In the genomic region with DNA sequence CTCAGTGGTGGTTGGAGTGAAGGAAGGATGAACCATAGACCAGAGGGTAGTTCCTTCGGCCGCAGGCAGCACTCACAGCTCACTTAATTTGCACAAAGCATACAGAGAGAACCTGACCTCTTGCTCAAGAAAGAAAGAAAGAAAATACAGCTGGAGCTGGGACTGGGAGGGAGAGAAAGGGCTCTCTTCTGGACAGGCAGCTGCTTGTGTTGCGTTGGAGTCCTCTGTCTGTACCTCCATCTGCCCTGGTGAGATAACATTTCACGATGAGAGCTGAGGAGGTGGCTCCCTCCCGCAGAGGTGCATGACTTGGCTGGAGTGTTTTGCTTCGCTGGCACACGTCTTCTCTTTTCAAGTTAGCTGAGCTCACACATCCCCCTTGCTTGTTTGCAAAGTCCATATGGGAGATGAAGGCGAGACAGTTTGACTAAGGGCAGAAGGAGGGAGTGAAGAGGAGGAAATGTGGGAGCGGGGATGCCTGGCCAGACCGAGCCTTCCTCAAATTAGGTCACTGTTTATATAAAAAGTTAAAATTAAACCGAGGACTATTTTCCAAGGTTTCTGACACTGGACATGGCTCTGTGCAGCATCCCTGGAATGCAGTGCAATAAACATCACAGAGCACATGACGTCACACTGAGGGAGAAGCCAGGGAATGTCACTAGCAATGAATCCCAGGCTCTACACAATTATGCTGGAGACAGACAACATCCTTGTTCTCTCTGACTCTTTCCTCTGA, we compare ENCODE assay signal across 9 cellular contexts.
DNase-seq lines count a peak whose midpoint lies in the region; ATAC-seq and TF ChIP-seq lines count a peak whose summit lies in the region.
"Had no signal": no experiment of that assay in that cellular context is flagged by ENCODE, and none has a peak within 500 bp of the region (broad histone marks: within the 10 kb centered on the region; RNA-seq: fewer than 3 reads in every experiment).

No MANE protein-coding gene starts in this region.

- H3K4me2 ChIP-seq in fibroblast of lung (ENCODE audit: extremely low read depth, insufficient read depth, low read length): peak overlapping the region; percentile 85
- H3K4me2 ChIP-seq in neuronal stem cell (ENCODE audit: insufficient read depth, low read length, poor library complexity, severe bottlenecking): no peak overlapping the region

- no peak overlapping the region for H4K91ac ChIP-seq in neuronal stem cell (ENCODE audit: low read depth, low read length, poor library complexity)

- H4K20me1 ChIP-seq in fibroblast of lung (ENCODE audit: control insufficient read depth, extremely low read depth, insufficient read depth, low read length): no peaks in the 10 kb centered on the region

- peak overlapping the region; percentile 88 for H3K27ac ChIP-seq in fibroblast of lung (ENCODE audit: insufficient read depth, low read length)
- H3K27ac ChIP-seq in neuronal stem cell (replicated peaks; ENCODE audit: low read length): no peak overlapping the region

- no peak overlapping the region for H3K14ac ChIP-seq in neuronal stem cell (ENCODE audit: low read length)

- H2BK5ac ChIP-seq in neuronal stem cell (ENCODE audit: low read length): no peak overlapping the region

- H3K4ac ChIP-seq in neuronal stem cell (ENCODE audit: low read length): no peak overlapping the region

- no CpG with 5 or more reads among the region's 12 CpGs for WGBS in neuronal stem cell (ENCODE audit: extremely low coverage in 2 of 2, insufficient read length in 2 of 2, insufficient replicate concordance in 1 of 2), 2 donors

- H3K9ac ChIP-seq in fibroblast of lung (ENCODE audit: insufficient read depth, low read length) (peak overlapping the region; percentile 61), neuronal stem cell (ENCODE audit: low read depth, low read length, poor library complexity) (no peak overlapping the region)

- H3K79me2 ChIP-seq in fibroblast of lung (ENCODE audit: control insufficient read depth, insufficient read depth, low read length): no peaks in the 10 kb centered on the region

- no peak overlapping the region for H3K18ac ChIP-seq in neuronal stem cell (ENCODE audit: low read length)

- no peak for ATAC-seq in HG02588 (IDR thresholded peaks at IDR 0.05; ENCODE audit: unreplicated experiment)
- no peak for ATAC-seq in stimulated activated naive CD8-positive, alpha-beta T cell treated with anti-CD3 and anti-CD28 coated beads, Interleukin-15, Interleukin-2, amounts not matched to agents 100 U/mL and 50 U/mL, for 24 hours
- ATAC-seq: natural killer cell treated with Interleukin-12 subunit alpha and Interleukin-12 subunit beta and Interleukin-15 and Interleukin-18, amount 100 ng/mL, for 72 hours had no signal

- H3K9me3 ChIP-seq in fibroblast of lung (ENCODE audit: control insufficient read depth, insufficient read depth, low read depth, low read length) (no peaks in the 10 kb centered on the region), neuronal stem cell (replicated peaks in 1 of 2; ENCODE audit: control insufficient read depth in 2 of 2, insufficient read depth in 1 of 2, low read depth in 1 of 2, low read length in 2 of 2) (peaks cover 0 to 3% of the 10 kb centered on the region in 2 donors)

- no peak for TF ChIP-seq CTCF in AG10803 (conservative IDR thresholded peaks at IDR 0.05; ENCODE audit: low read length)
- TF ChIP-seq CTCF in fibroblast of lung (conservative IDR thresholded peaks at IDR 0.05 in 1 of 2, IDR thresholded peaks at IDR 0.05 in 1 of 2; ENCODE audit: low read depth in 1 of 2, low read length in 2 of 2): peak; percentile 2 to 9

- DNase-seq in AG10803 (ENCODE audit: low read depth) (peak; percentile 94), NCI-H446 treated with DMSO at 0.1 percent for 48 hours (lab: John Stamatoyannopoulos, UW) (peak; percentile 44), fibroblast of lung (ENCODE audit: low read depth in 2 of 2) (peak; percentile 95 to 98), neuronal stem cell (ENCODE audit: low spot score) (no peak), posterior vena cava (ENCODE audit: low spot score) (no peak), COLO668 (lab: John Stamatoyannopoulos, UW; ENCODE audit: unreplicated experiment) (no peak)
- no peak for DNase-seq in stimulated activated naive CD8-positive, alpha-beta T cell treated with anti-CD3 and anti-CD28 coated beads, Interleukin-15, Interleukin-2, amounts not matched to agents 100 U/mL and 50 U/mL, for 24 hours

- H3K4me1 ChIP-seq in fibroblast of lung (ENCODE audit: control insufficient read depth, extremely low read depth, insufficient read depth, low read length) (peaks cover 12% of the 10 kb centered on the region), neuronal stem cell (ENCODE audit: control insufficient read depth in 2 of 2, insufficient read depth in 1 of 2, low read depth in 1 of 2, low read length in 2 of 2) (peaks cover 0 to 2% of the 10 kb centered on the region in 2 donors)

- H3K27me3 ChIP-seq in fibroblast of lung (ENCODE audit: control insufficient read depth, insufficient read depth, low read length) (no peaks in the 10 kb centered on the region), neuronal stem cell (ENCODE audit: control insufficient read depth in 3 of 3, insufficient read depth in 3 of 3, low read depth in 1 of 3, low read length in 3 of 3) (no peaks in the 10 kb centered on the region)

- intact Hi-C loops in posterior vena cava (cut with DNase I): no loop called here

- H2AFZ ChIP-seq in fibroblast of lung (ENCODE audit: low read length) (peak overlapping the region; percentile 54), neuronal stem cell (ENCODE audit: low read length) (peak overlapping the region; percentile 17)

- no peak overlapping the region for H2AK5ac ChIP-seq in neuronal stem cell (ENCODE audit: low read depth, low read length)

- H2BK15ac ChIP-seq in neuronal stem cell (ENCODE audit: low read length): no peak overlapping the region

- H3K36me3 ChIP-seq in fibroblast of lung (ENCODE audit: control insufficient read depth, insufficient read depth, low read length) (no peaks in the 10 kb centered on the region), neuronal stem cell (replicated peaks in 1 of 2; ENCODE audit: control insufficient read depth in 2 of 2, insufficient read depth in 2 of 2, low read length in 2 of 2) (no peaks in the 10 kb centered on the region)

- H3K79me1 ChIP-seq in neuronal stem cell (ENCODE audit: low read depth, low read length): no peaks in the 10 kb centered on the region

- H2BK12ac ChIP-seq in neuronal stem cell (ENCODE audit: low read length): no peak overlapping the region

- H3K4me3 ChIP-seq in AG10803 (ENCODE audit: low read length) (peak overlapping the region; percentile 39), fibroblast of lung (replicated peaks in 1 of 4; ENCODE audit: control extremely low read depth in 1 of 4, insufficient read depth in 1 of 4, low read depth in 3 of 4, low read length in 4 of 4) (peak overlapping the region in 3 of 4 experiments; percentile 36 to 52 (median 47)), neuronal stem cell (ENCODE audit: low read length in 2 of 2) (no peak overlapping the region)

- no peak overlapping the region for H4K8ac ChIP-seq in neuronal stem cell (ENCODE audit: low read depth, low read length)

- no peak overlapping the region for H2BK120ac ChIP-seq in neuronal stem cell (ENCODE audit: low read depth, low read length)

- H3K23ac ChIP-seq in neuronal stem cell (ENCODE audit: low read depth, low read length, poor library complexity): no peak overlapping the region

Comparison
In these comparisons a context has a peak if more than half of its experiments do, and no peak if none do; other contexts are left out.
1. DNase-seq: peak in AG10803 (single experiment), NCI-H446 treated with DMSO at 0.1 percent for 48 hours (single experiment) and fibroblast of lung (2 of 2); none in neuronal stem cell (single experiment), posterior vena cava (single experiment), stimulated activated naive CD8-positive, alpha-beta T cell treated with anti-CD3 and anti-CD28 coated beads, Interleukin-15, Interleukin-2, amounts not matched to agents 100 U/mL and 50 U/mL, for 24 hours (single experiment) and COLO668 (single experiment).
2. H3K4me3 ChIP-seq: peak in AG10803 (single experiment) and fibroblast of lung (3 of 4); none in neuronal stem cell (0 of 2).